ENCODE assay signal across 8 cellular contexts in the genomic region with DNA sequence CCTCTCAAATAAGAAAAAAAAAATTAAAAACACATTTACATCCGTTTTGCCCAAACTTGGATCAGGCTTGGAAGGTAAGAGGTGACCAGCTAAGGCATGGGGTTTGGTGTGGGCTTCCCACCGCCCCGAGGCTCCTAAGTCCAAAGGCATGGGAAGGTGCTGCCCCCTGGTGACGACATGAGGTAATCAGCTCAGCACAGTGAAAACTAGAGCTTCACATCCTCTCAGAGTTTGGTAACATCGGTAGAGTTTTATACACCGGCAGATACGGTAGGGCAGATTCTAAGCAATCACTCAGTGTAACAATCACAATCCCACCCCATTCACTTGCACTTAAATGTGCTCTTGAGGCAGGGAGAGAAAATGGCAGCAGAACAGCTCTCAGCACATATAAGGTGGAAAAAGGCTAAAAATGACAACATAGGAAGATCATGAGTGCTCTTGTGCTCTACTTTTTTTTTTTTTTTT.
DNase-seq lines count a peak whose midpoint lies in the region; ATAC-seq and TF ChIP-seq lines count a peak whose summit lies in the region.

No MANE protein-coding gene starts in this region.

- DNase-seq in CD4-positive, alpha-beta T cell = peak; percentile 66 to 82 (median 70)
- DNase-seq in HT-29 (ENCODE audit: low spot score) (peak; percentile 90), NT2/D1 (ENCODE audit: low read depth, low spot score) (peak; percentile 91), activated T-cell treated with anti-CD3 and anti-CD28 coated beads for 1 hour (ENCODE audit: low read depth) (peak; percentile 74), esophagus squamous epithelium (lab: John Stamatoyannopoulos, UW) (no peak)
- DNase-seq in naive thymus-derived CD4-positive, alpha-beta T cell = peak; percentile 60 to 79 (median 69)
- DNase-seq in stimulated activated effector memory CD8-positive, alpha-beta T cell treated with anti-CD3 and anti-CD28 coated beads, Interleukin-12 subunit alpha, Interleukin-12 subunit beta, amount 100 ng/mL, for 72 hours (ENCODE audit: low spot score in 2 of 2) = peak; percentile 76 to 91

- POLR2A ChIA-PET in CD4-positive, alpha-beta T cell (lab: Charles Lee) = interaction anchor here (0.6 to 1.8 kb wide), 9 partner anchors 67 to 1381 kb away, joined by 3 to 8 read pairs (median 4); a partner anchor contains a TSS
- POLR2A ChIA-PET in naive thymus-derived CD4-positive, alpha-beta T cell (lab: Charles Lee) = interaction anchor here (0.8 to 0.9 kb wide), 2 partner anchors 161 to 692 kb away, joined by 3 to 5 read pairs; no protein-coding TSS in a partner anchor

- H3K27ac Mint-ChIP-seq in CD4-positive, alpha-beta T cell = no peak overlapping the region
- H3K27ac Mint-ChIP-seq in naive thymus-derived CD4-positive, alpha-beta T cell = no peak overlapping the region
- no peak overlapping the region for H3K27ac Mint-ChIP-seq in stimulated activated effector memory CD8-positive, alpha-beta T cell treated with anti-CD3 and anti-CD28 coated beads, Interleukin-12 subunit alpha, Interleukin-12 subunit beta, amount 100 ng/mL, for 72 hours

- no peaks in the 10 kb centered on the region for H3K9me3 ChIP-seq in CD4-positive, alpha-beta T cell (ENCODE audit: control insufficient read depth, low read length)
- H3K9me3 ChIP-seq in NT2/D1 (ENCODE audit: insufficient read depth, low read length) (no peaks in the 10 kb centered on the region), esophagus squamous epithelium (no peaks in the 10 kb centered on the region)
- no peaks in the 10 kb centered on the region for H3K9me3 ChIP-seq in naive thymus-derived CD4-positive, alpha-beta T cell (ENCODE audit: control insufficient read depth in 2 of 3, low read length in 3 of 3)

- no peak overlapping the region for H3K9ac ChIP-seq in NT2/D1 (ENCODE audit: insufficient read length, low read depth)

- no peak overlapping the region for H3K4me3 Mint-ChIP-seq in CD4-positive, alpha-beta T cell
- H3K4me3 Mint-ChIP-seq in naive thymus-derived CD4-positive, alpha-beta T cell = no peak overlapping the region
- H3K4me3 Mint-ChIP-seq in stimulated activated effector memory CD8-positive, alpha-beta T cell treated with anti-CD3 and anti-CD28 coated beads, Interleukin-12 subunit alpha, Interleukin-12 subunit beta, amount 100 ng/mL, for 72 hours = no peak overlapping the region

- no peaks in the 10 kb centered on the region for H3K36me3 ChIP-seq in NT2/D1 (ENCODE audit: insufficient read depth, insufficient read length, low read length)
- no peaks in the 10 kb centered on the region for H3K36me3 ChIP-seq in esophagus squamous epithelium
- H3K36me3 ChIP-seq in naive thymus-derived CD4-positive, alpha-beta T cell (ENCODE audit: control insufficient read depth in 2 of 3, insufficient read depth in 3 of 3, low read length in 3 of 3) = peaks cover 0 to 12% (median 0%) of the 10 kb centered on the region in 3 experiments

- TF ChIP-seq POLR2A in esophagus squamous epithelium (IDR thresholded peaks at IDR 0.05) = no peak

- H3K4me1 Mint-ChIP-seq in CD4-positive, alpha-beta T cell (ENCODE audit: low read depth) = peaks cover 15% of the 10 kb centered on the region
- peaks cover under 1 to 22% (median 13%) of the 10 kb centered on the region in 7 donors for H3K4me1 Mint-ChIP-seq in naive thymus-derived CD4-positive, alpha-beta T cell
- H3K4me1 Mint-ChIP-seq in stimulated activated effector memory CD8-positive, alpha-beta T cell treated with anti-CD3 and anti-CD28 coated beads, Interleukin-12 subunit alpha, Interleukin-12 subunit beta, amount 100 ng/mL, for 72 hours = peaks cover 10% of the 10 kb centered on the region

- peak; percentile 89 for TF ChIP-seq CTCF in CD4-positive, alpha-beta T cell (IDR thresholded peaks at IDR 0.05)
- TF ChIP-seq CTCF in esophagus squamous epithelium (IDR thresholded peaks at IDR 0.05) = peak; percentile 85 to 94 (median 90)

- peak overlapping the region; percentile 5 for H3K4me3 ChIP-seq in NT2/D1 (ENCODE audit: insufficient read length, low read depth)
- H3K4me3 ChIP-seq in esophagus squamous epithelium = no peak overlapping the region
- no peak overlapping the region for H3K4me3 ChIP-seq in naive thymus-derived CD4-positive, alpha-beta T cell (ENCODE audit: low read length)

- no peak overlapping the region for H3K27ac ChIP-seq in CD4-positive, alpha-beta T cell (ENCODE audit: low read depth, low read length)
- no peak overlapping the region for H3K27ac ChIP-seq in esophagus squamous epithelium
- no peak overlapping the region for H3K27ac ChIP-seq in naive thymus-derived CD4-positive, alpha-beta T cell (ENCODE audit: low read depth, low read length)

- H3K27me3 ChIP-seq in CD4-positive, alpha-beta T cell (ENCODE audit: control insufficient read depth, insufficient read depth, low read length) = no peaks in the 10 kb centered on the region
- H3K27me3 ChIP-seq in NT2/D1 (ENCODE audit: insufficient read depth, insufficient read length) (no peaks in the 10 kb centered on the region), esophagus squamous epithelium (no peaks in the 10 kb centered on the region)
- H3K27me3 ChIP-seq in naive thymus-derived CD4-positive, alpha-beta T cell (ENCODE audit: control insufficient read depth in 2 of 2, insufficient read depth in 2 of 2, low read length in 2 of 2) = no peaks in the 10 kb centered on the region

- intact Hi-C loops in CD4-positive, alpha-beta T cell (cut with DNase I, micrococcal nuclease) = loop anchor here (1.0 to 10.0 kb wide), 9 partner anchors 195 to 867 kb away; no protein-coding TSS in a partner anchor
- intact Hi-C loops in esophagus squamous epithelium (cut with DNase I) = loop anchor here (5.0 kb wide), 2 partner anchors 215 to 695 kb away; no protein-coding TSS in a partner anchor
- intact Hi-C loops in naive thymus-derived CD4-positive, alpha-beta T cell (cut with micrococcal nuclease) = loop anchor here (1.0 to 5.0 kb wide), 11 partner anchors 195 to 865 kb away; a partner anchor contains a TSS

- ATAC-seq in CD4-positive, alpha-beta T cell (ENCODE audit: poor library complexity) = peak; percentile 97
- ATAC-seq in GM19397 (IDR thresholded peaks at IDR 0.05; ENCODE audit: unreplicated experiment) = peak; percentile 92
- ATAC-seq in naive thymus-derived CD4-positive, alpha-beta T cell = peak; percentile 97
- ATAC-seq in stimulated activated effector memory CD8-positive, alpha-beta T cell treated with anti-CD3 and anti-CD28 coated beads, Interleukin-12 subunit alpha, Interleukin-12 subunit beta, amount 100 ng/mL, for 72 hours = peak; percentile 97

- H3K4me1 ChIP-seq in NT2/D1 (ENCODE audit: insufficient read depth, insufficient read length) = no peaks in the 10 kb centered on the region
- H3K4me1 ChIP-seq in esophagus squamous epithelium = peaks cover 0 to 10% (median 2%) of the 10 kb centered on the region in 3 donors
- peaks cover 0 to 9% of the 10 kb centered on the region in 2 donors for H3K4me1 ChIP-seq in naive thymus-derived CD4-positive, alpha-beta T cell (ENCODE audit: control insufficient read depth in 2 of 2, insufficient read depth in 2 of 2, low read length in 2 of 2)

- no peaks in the 10 kb centered on the region for H3K9me3 Mint-ChIP-seq in CD4-positive, alpha-beta T cell
- H3K9me3 Mint-ChIP-seq in naive thymus-derived CD4-positive, alpha-beta T cell = peaks cover 0 to 2% (median 0%) of the 10 kb centered on the region in 11 donors
- H3K9me3 Mint-ChIP-seq in stimulated activated effector memory CD8-positive, alpha-beta T cell treated with anti-CD3 and anti-CD28 coated beads, Interleukin-12 subunit alpha, Interleukin-12 subunit beta, amount 100 ng/mL, for 72 hours = no peaks in the 10 kb centered on the region

- CTCF ChIA-PET in CD4-positive, alpha-beta T cell (lab: Charles Lee) = interaction anchor here (0.7 to 2.7 kb wide), 21 partner anchors 9 to 741 kb away, joined by 3 to 45 read pairs (median 5); no protein-coding TSS in a partner anchor
- CTCF ChIA-PET in naive thymus-derived CD4-positive, alpha-beta T cell (lab: Charles Lee) = interaction anchor here (0.5 to 4.3 kb wide), 32 partner anchors 8 to 863 kb away, joined by 3 to 31 read pairs (median 4); no protein-coding TSS in a partner anchor

- H3K27me3 Mint-ChIP-seq in CD4-positive, alpha-beta T cell = no peaks in the 10 kb centered on the region
- H3K27me3 Mint-ChIP-seq in naive thymus-derived CD4-positive, alpha-beta T cell = no peaks in the 10 kb centered on the region

- peaks cover 37% of the 10 kb centered on the region for H3K36me3 Mint-ChIP-seq in CD4-positive, alpha-beta T cell (ENCODE audit: low read depth)
- peaks cover 0 to 37% (median 19%) of the 10 kb centered on the region in 5 donors for H3K36me3 Mint-ChIP-seq in naive thymus-derived CD4-positive, alpha-beta T cell
- peaks cover 7% of the 10 kb centered on the region for H3K36me3 Mint-ChIP-seq in stimulated activated effector memory CD8-positive, alpha-beta T cell treated with anti-CD3 and anti-CD28 coated beads, Interleukin-12 subunit alpha, Interleukin-12 subunit beta, amount 100 ng/mL, for 72 hours

- 1% methylated on average over 7 of the region's 7 CpGs for WGBS in esophagus squamous epithelium, 2 donors
